Comparison of ENCODE assay signal across 1 cellular context in genomic region chr17:4124994-4125393, GRCh38.
TF ChIP-seq lines count a peak whose summit lies in the region.

No MANE protein-coding gene starts in this region.

TF ChIP-seq in H1, 55 proteins besides CTCF, POLR2A, EP300 and RAD21:
- TF ChIP-seq CTBP2 (IDR thresholded peaks at IDR 0.05; ENCODE audit: borderline replicate concordance, insufficient read depth, insufficient read length, low read length) (no peak), SRF (IDR thresholded peaks at IDR 0.05; ENCODE audit: low read depth, low read length) (no peak), BRCA1 (IDR thresholded peaks at IDR 0.05; ENCODE audit: low read depth, low read length) (no peak)
TF ChIP-seq in H1: peak in this region for 0.
